Comparison of ENCODE assay signal across 8 cellular contexts in genomic region chr12:53999596-54000104, GRCh38. TPM values are rescaled to one million over a fixed set of nuclear protein-coding genes. Genes with fewer than 3 reads are reported as not detected.
DNase-seq lines count a peak whose midpoint lies in the region; ATAC-seq and TF ChIP-seq lines count a peak whose summit lies in the region.

No MANE protein-coding gene starts in this region.

- TF ChIP-seq CTCF in left ventricle myocardium inferior (IDR thresholded peaks at IDR 0.05; ENCODE audit: borderline replicate concordance), result no peak
- TF ChIP-seq CTCF in PC-3 (conservative IDR thresholded peaks at IDR 0.05; ENCODE audit: low read depth, low read length), result no peak
- TF ChIP-seq CTCF in foreskin fibroblast (IDR thresholded peaks at IDR 0.05; ENCODE audit: low read depth, low read length), result no peak
- TF ChIP-seq CTCF in tibial artery (IDR thresholded peaks at IDR 0.05), result no peak

- H3K9ac ChIP-seq in PC-3 (ENCODE audit: low read length), result peak overlapping the region; percentile 34

- CTCF ChIA-PET in PC-3 (lab: Charles Lee), result no interaction called here

- no peak for DNase-seq in left ventricle myocardium inferior
- DNase-seq in cardiac septum (ENCODE audit: low spot score), result no peak
- DNase-seq in PC-3, result no peak
- peak; percentile 82 to 91 for DNase-seq in foreskin fibroblast
- peak; percentile 80 to 81 for DNase-seq in tibial artery
- DNase-seq in RKO (ENCODE audit: low spot score), result no peak

- H3K27me3 ChIP-seq in left ventricle myocardium inferior (ENCODE audit: low read depth) (peaks cover 100% of the 10 kb centered on the region), PC-3 (ENCODE audit: low read length) (no peaks in the 10 kb centered on the region), tibial artery (no peaks in the 10 kb centered on the region)

- no peaks in the 10 kb centered on the region for H3K9me2 ChIP-seq in PC-3 (replicated peaks; ENCODE audit: low read length)

- no peaks in the 10 kb centered on the region for H4K20me1 ChIP-seq in PC-3 (ENCODE audit: low read length)

- peak overlapping the region; percentile 52 for H3K4me3 ChIP-seq in left ventricle myocardium inferior
- H3K4me3 ChIP-seq in PC-3 (ENCODE audit: low read length), result peak overlapping the region; percentile 57
- H3K4me3 ChIP-seq in foreskin fibroblast (ENCODE audit: low read depth in 1 of 2, low read length in 2 of 2), result peak overlapping the region; percentile 56 to 81
- peak overlapping the region; percentile 64 to 76 for H3K4me3 ChIP-seq in tibial artery

- H2AFZ ChIP-seq in PC-3 (ENCODE audit: low read length), result peak overlapping the region; percentile 71

- peaks cover 41% of the 10 kb centered on the region for H3K79me2 ChIP-seq in PC-3 (ENCODE audit: low read length)

- H3K4me1 ChIP-seq in left ventricle myocardium inferior (peaks cover 32% of the 10 kb centered on the region), PC-3 (ENCODE audit: insufficient read depth, low read length) (peaks cover 17% of the 10 kb centered on the region), tibial artery (peaks cover 2 to 68% (median 44%) of the 10 kb centered on the region in 4 donors)

- intact Hi-C loops in left ventricle myocardium inferior (cut with micrococcal nuclease), result no loop called here
- intact Hi-C loops in cardiac septum (cut with DNase I), result no loop called here
- intact Hi-C loops in PC-3 (cut with micrococcal nuclease), result no loop called here
- intact Hi-C loops in tibial artery (cut with DNase I; ENCODE audit: low total_unique reads), result no loop called here

- POLR2A ChIA-PET in PC-3 (lab: Charles Lee; ENCODE audit: unreplicated experiment), result no interaction called here

- no peak overlapping the region for H3K27ac ChIP-seq in left ventricle myocardium inferior (replicated peaks)
- no peak overlapping the region for H3K27ac ChIP-seq in PC-3 (ENCODE audit: low read length)
- peak overlapping the region; percentile 93 to 98 for H3K27ac ChIP-seq in tibial artery

- H3K4me2 ChIP-seq in PC-3 (ENCODE audit: low read length), result peak overlapping the region; percentile 82

- no peak for ATAC-seq in PC-3
- ATAC-seq in GM21526 (IDR thresholded peaks at IDR 0.05; ENCODE audit: low FRiP score, unreplicated experiment), result no peak
- no peak for ATAC-seq in HG02884 (IDR thresholded peaks at IDR 0.05; ENCODE audit: unreplicated experiment)

- H3K9me3 ChIP-seq in left ventricle myocardium inferior (replicated peaks), result no peaks in the 10 kb centered on the region
- no peaks in the 10 kb centered on the region for H3K9me3 ChIP-seq in PC-3 (ENCODE audit: low read length)
- no peaks in the 10 kb centered on the region for H3K9me3 ChIP-seq in tibial artery

- no TSS peak for BruUV-seq in PC-3 (replicated peaks; lab: Mats Ljungman, UMichigan)

- H3K36me3 ChIP-seq in left ventricle myocardium inferior (no peaks in the 10 kb centered on the region), PC-3 (ENCODE audit: low read depth, low read length) (no peaks in the 10 kb centered on the region), tibial artery (no peaks in the 10 kb centered on the region)

- H3F3A ChIP-seq in PC-3 (ENCODE audit: low read length, unreplicated experiment), result no peaks in the 10 kb centered on the region

RNA-seq across cellular contexts. Expression of gene HOXC9, which starts 0.3 kb away (rescaled TPM):
- total RNA-seq in left ventricle myocardium inferior (not detected), cardiac septum (not detected), PC-3 (2014; rRNA removed) (1.5 and 1.8 TPM in 2 replicates)

RNA-seq across cellular contexts. Expression of gene HOXC8, which starts 9.1 kb away (rescaled TPM):
- total RNA-seq in left ventricle myocardium inferior (not detected), cardiac septum (not detected), PC-3 (2014; rRNA removed) (1.1 and 2.4 TPM in 2 replicates)

RNA-seq across cellular contexts. Expression of gene HOXC10, which starts 14.7 kb away (rescaled TPM):
- total RNA-seq in left ventricle myocardium inferior (not detected), cardiac septum (not detected), PC-3 (2014; rRNA removed) (0.69 and 2.9 TPM in 2 replicates)

RNA-seq across cellular contexts. Expression of gene HOTAIR, which starts 24.9 kb away (rescaled TPM):
- total RNA-seq in left ventricle myocardium inferior (not detected), cardiac septum (not detected), PC-3 (2014; rRNA removed) (3.5 and 4.3 TPM in 2 replicates)

RNA-seq across cellular contexts. Expression of gene HOXC11, which starts 26.7 kb away (rescaled TPM):
- total RNA-seq in left ventricle myocardium inferior (not detected), cardiac septum (not detected), PC-3 (2014; rRNA removed) (0.84 and 1.2 TPM in 2 replicates)

Comparison
In these comparisons a context has a peak if more than half of its experiments do, and no peak if none do; other contexts are left out.
1. DNase-seq: peak in foreskin fibroblast (2 of 2) and tibial artery (2 of 2); none in left ventricle myocardium inferior (single experiment), cardiac septum (single experiment), PC-3 (single experiment) and RKO (single experiment).
2. H3K27ac ChIP-seq: peak in tibial artery (2 of 2); none in left ventricle myocardium inferior (single experiment) and PC-3 (single experiment).
3. Peak in every context shown above with its lines, with median percentiles within 50 percentile points of each other: H3K4me3 ChIP-seq.